23 cellular contexts compared by ENCODE assay signal in genomic region chr21:24852610-24853195, GRCh38.
A peak's percentile ranks its signal among the peaks of the same experiment; 100 is the strongest.
DNase-seq lines count a peak whose midpoint lies in the region; ATAC-seq and TF ChIP-seq lines count a peak whose summit lies in the region.
"Had no signal": no experiment of that assay in that cellular context is flagged by ENCODE, and none has a peak within 500 bp of the region (broad histone marks: within the 10 kb centered on the region; RNA-seq: fewer than 3 reads in every experiment).

No MANE protein-coding gene starts in this region.

- H3K4me1 ChIP-seq in foreskin keratinocyte (no peaks in the 10 kb centered on the region), SJCRH30 (no peaks in the 10 kb centered on the region)
- H3K4me1 ChIP-seq: BLaER1 had no signal

- H3K27me3 ChIP-seq in foreskin keratinocyte (no peaks in the 10 kb centered on the region), SJCRH30 (no peaks in the 10 kb centered on the region)
- H3K27me3 ChIP-seq: BLaER1 had no signal

- no peaks in the 10 kb centered on the region for H3K36me3 ChIP-seq in SJCRH30
- H3K36me3 ChIP-seq: BLaER1 had no signal

- ATAC-seq in HG02759 (IDR thresholded peaks at IDR 0.05; ENCODE audit: unreplicated experiment) (peak; percentile 53), foreskin keratinocyte (peak; percentile 91), HG03354 (IDR thresholded peaks at IDR 0.05; ENCODE audit: poor library complexity, severe bottlenecking, unreplicated experiment) (no peak)

- no peak overlapping the region for H3K4me3 ChIP-seq in SJCRH30
- H3K4me3 ChIP-seq: BLaER1, PC-9 had no signal

- TF ChIP-seq CTCF in foreskin keratinocyte (conservative IDR thresholded peaks at IDR 0.05) = no peak

- H3K27ac ChIP-seq in foreskin keratinocyte (no peak overlapping the region), SJCRH30 (no peak overlapping the region)
- H3K27ac ChIP-seq: BLaER1, PC-9 had no signal

- DNase-seq in ELR (ENCODE audit: low read depth) (peak; percentile 62), NCI-H226 (peak; percentile 24), foreskin keratinocyte (peak; percentile 24 to 63), SJCRH30 (no peak), SW 1271 (lab: John Stamatoyannopoulos, UW) (no peak)
- DNase-seq: CD4-positive, CD25-positive, alpha-beta regulatory T cell; DMS53; IMR-90; KG1; NCI-H1092; NCI-H1417 treated with DMSO at 0.1 percent for 48 hours; NCI-H187; NCI-H2081 treated with DMSO at 0.1 percent for 48 hours; NCI-H2171 treated with DMSO at 0.1 percent for 48 hours; NCI-H446; NCI-H524 treated with DMSO at 0.1 percent for 48 hours; NCI-H774; NK-92 treated with Interleukin-12 subunit alpha and Interleukin-12 subunit beta, amount 100 ng/mL, for 24 hours; PC-9; SHP77 had no signal

- no peaks in the 10 kb centered on the region for H3K9me3 ChIP-seq in SJCRH30 (replicated peaks)
- H3K9me3 ChIP-seq: BLaER1 had no signal

Comparison
In these comparisons a context has a peak if more than half of its experiments do, and no peak if none do; other contexts are left out.
1. DNase-seq: peak in ELR (single experiment), NCI-H226 (single experiment) and foreskin keratinocyte (2 of 2); none in SJCRH30 (0 of 2) and SW 1271 (0 of 2).